In the genomic region with DNA sequence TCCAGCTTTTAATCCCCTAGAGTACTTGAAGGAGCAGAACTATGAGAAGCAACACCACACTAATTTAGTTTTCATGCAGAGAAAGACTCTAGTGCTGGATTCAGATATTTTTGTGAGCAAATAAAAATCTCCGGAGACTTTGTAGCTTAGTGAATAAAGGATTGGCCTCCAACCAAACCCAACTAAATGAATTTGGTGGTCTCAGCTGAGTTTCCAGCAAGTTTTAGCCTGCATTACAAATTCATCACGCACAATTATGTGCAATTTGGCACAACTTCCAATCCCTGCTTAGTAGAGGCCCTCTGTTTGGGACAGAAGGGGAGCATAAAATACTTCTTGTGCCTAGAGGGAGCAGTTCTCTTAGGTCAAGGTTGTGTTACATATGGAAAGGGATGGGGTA, we compare ENCODE assay signal across 20 cellular contexts.
"Had no signal": no experiment of that assay in that cellular context is flagged by ENCODE, and none has a peak within 500 bp of the region (broad histone marks: within the 10 kb centered on the region; RNA-seq: fewer than 3 reads in every experiment).

No MANE protein-coding gene starts in this region.

- ATAC-seq: effector memory CD8-positive, alpha-beta T cell; gastroesophageal sphincter; left lobe of liver; mucosa of descending colon; naive thymus-derived CD8-positive, alpha-beta T cell had no signal

- H3K4me3 ChIP-seq: esophagus muscularis mucosa, gastroesophageal sphincter, mucosa of descending colon, sigmoid colon, skin epidermis, stomach, thoracic aorta, transverse colon had no signal

- H3K9me3 ChIP-seq: esophagus muscularis mucosa, gastroesophageal sphincter, mucosa of descending colon, sigmoid colon, stomach, thoracic aorta, transverse colon had no signal

- DNase-seq: effector memory CD8-positive, alpha-beta T cell; foreskin fibroblast; glutamatergic neuron; islet precursor cell; mammary epithelial cell; mucosa of descending colon; naive thymus-derived CD8-positive, alpha-beta T cell; posterior cingulate gyrus; sigmoid colon; stimulated activated CD4-positive, alpha-beta T cell treated with anti-CD3 and anti-CD28 coated beads, Interleukin-12 subunit alpha, Interleukin-12 subunit beta, amount 100 ng/mL, for 4 hours; stimulated activated naive CD4-positive, alpha-beta T cell; stomach; substantia nigra; transverse colon had no signal

- H3K27ac ChIP-seq: epithelial cell of prostate, esophagus muscularis mucosa, gastroesophageal sphincter, sigmoid colon, skin epidermis, stomach, thoracic aorta, transverse colon had no signal

- H3K27me3 ChIP-seq: esophagus muscularis mucosa, gastroesophageal sphincter, sigmoid colon, stomach, transverse colon had no signal

- H3K36me3 ChIP-seq: esophagus muscularis mucosa, gastroesophageal sphincter, sigmoid colon, stomach, thoracic aorta, transverse colon had no signal
